In the genomic region with DNA sequence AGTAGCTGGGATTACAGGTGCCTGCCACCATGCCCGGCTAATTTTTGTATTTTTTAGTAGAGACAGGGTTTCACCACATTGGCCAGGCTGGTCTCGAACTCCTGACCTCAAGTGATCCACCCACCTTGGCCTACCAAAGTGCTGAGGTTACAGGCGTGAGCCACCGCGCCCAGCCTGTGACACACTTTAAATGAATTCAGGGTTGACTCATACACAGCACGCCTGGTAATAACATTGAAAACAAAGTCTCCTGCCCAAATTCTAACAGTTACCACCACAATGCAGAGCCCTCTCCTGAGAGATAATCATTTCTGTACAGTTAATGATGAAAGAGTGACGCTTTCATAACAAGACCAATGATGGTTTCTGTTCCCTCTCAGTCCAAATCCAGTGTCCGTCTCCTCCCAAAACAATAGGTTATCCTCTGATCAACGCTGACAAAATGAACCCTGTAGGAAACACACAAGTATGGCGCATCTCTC, we compare ENCODE assay signal across 8 cellular contexts. TPM values are rescaled to one million over a fixed set of nuclear protein-coding genes. Genes with fewer than 3 reads are reported as not detected.
DNase-seq lines count a peak whose midpoint lies in the region; ATAC-seq, FAIRE-seq and TF ChIP-seq lines count a peak whose summit lies in the region.
"Not testable (repeated sequence)": the region's sequence is repeated elsewhere in the genome, so short reads cannot be mapped to it uniquely, and the experiment has no call there.

No MANE protein-coding gene starts in this region.

- intact Hi-C loops in K562 (cut with micrococcal nuclease) = loop anchor here (10.0 kb wide), 2 partner anchors 94 to 214 kb away; a partner anchor contains a TSS
- intact Hi-C loops in naive thymus-derived CD4-positive, alpha-beta T cell (cut with micrococcal nuclease) = loop anchor here (5.0 to 10.0 kb wide), 5 partner anchors 314 to 814 kb away; a partner anchor contains a TSS

- H3K9me2 ChIP-seq in GM23248 (ENCODE audit: insufficient read depth) = not testable (repeated sequence)

- not testable (repeated sequence) for H3K27me3 ChIP-seq in BE2C; GM23248 (replicated peaks; ENCODE audit: insufficient read depth); K562 (ENCODE audit: control insufficient read depth in 2 of 2, insufficient read depth in 2 of 2, low read length in 2 of 2); foreskin keratinocyte; naive thymus-derived CD4-positive, alpha-beta T cell (ENCODE audit: control insufficient read depth in 2 of 2, insufficient read depth in 2 of 2, low read length in 2 of 2)

- not testable (repeated sequence) for TF ChIP-seq EP300 in K562 (IDR thresholded peaks at IDR 0.05; ENCODE audit: low read length)

- peak overlapping the region; percentile 90 to 100 (median 95) for H3K27ac Mint-ChIP-seq in naive thymus-derived CD4-positive, alpha-beta T cell

- not testable (repeated sequence) for TF ChIP-seq CTCF in BE2C (IDR thresholded peaks at IDR 0.05; ENCODE audit: low read depth, low read length); K562 (IDR thresholded peaks at IDR 0.05 in 2 of 3, conservative IDR thresholded peaks at IDR 0.05 in 1 of 3; ENCODE audit: insufficient read depth in 2 of 3, low read depth in 1 of 3, low read length in 3 of 3); foreskin keratinocyte (conservative IDR thresholded peaks at IDR 0.05)

- H3K4me3 ChIP-seq in BE2C (ENCODE audit: low read depth, low read length) (peak overlapping the region; percentile 100), GM23248 (peak overlapping the region; percentile 86), K562 (peak overlapping the region; percentile 94)
- peak overlapping the region; percentile 93 for H3K4me3 ChIP-seq in naive thymus-derived CD4-positive, alpha-beta T cell (ENCODE audit: low read length)

- not testable (repeated sequence) for H3K9me1 ChIP-seq in K562 (ENCODE audit: control insufficient read depth, insufficient read depth, low read length)

- not testable (repeated sequence) for H3K36me3 Mint-ChIP-seq in naive thymus-derived CD4-positive, alpha-beta T cell

- POLR2A ChIA-PET in K562 (lab: Yijun Ruan, JAX) = interaction anchor here (0.6 to 2.2 kb wide), 6 partner anchors 16 to 1235 kb away, joined by 3 to 14 read pairs (median 4); no protein-coding TSS in a partner anchor
- POLR2A ChIA-PET in naive thymus-derived CD4-positive, alpha-beta T cell (lab: Charles Lee) = interaction anchor here (0.6 to 3.0 kb wide), 8 partner anchors 13 to 218 kb away, joined by 3 to 30 read pairs (median 6); no protein-coding TSS in a partner anchor

- H3K9me3 Mint-ChIP-seq in naive thymus-derived CD4-positive, alpha-beta T cell = not testable (repeated sequence)

- TF ChIP-seq RAD21 in K562 (CRISPR knock-in tag; conservative IDR thresholded peaks at IDR 0.05 in 1 of 2, IDR thresholded peaks at IDR 0.05 in 1 of 2) = not testable (repeated sequence)

- peaks cover 57% of the 10 kb centered on the region for H3K79me2 ChIP-seq in GM23248 (ENCODE audit: insufficient read depth)
- H3K79me2 ChIP-seq in K562 (ENCODE audit: control insufficient read depth, insufficient read depth, low read length) = peaks cover 44% of the 10 kb centered on the region

- ATAC-seq in K562; naive thymus-derived CD4-positive, alpha-beta T cell: not testable (repeated sequence)
- ATAC-seq in foreskin keratinocyte = peak; percentile 61

- DNase-seq in BE2C = not testable (repeated sequence)
- peak; percentile 90 for DNase-seq in GM23248
- peak; percentile 42 to 79 for DNase-seq in NOMO-1 (lab: John Stamatoyannopoulos, UW; ENCODE audit: unreplicated experiment in 2 of 2)
- DNase-seq in activated CD4-positive, alpha-beta T cell treated with anti-CD3 and anti-CD28 coated beads for 4 hours = peak; percentile 28 to 30
- DNase-seq in K562 (ENCODE audit: extremely low read depth in 1 of 4, low spot score in 3 of 4) = peak in 1 of 4 experiments; percentile 33
- DNase-seq in foreskin keratinocyte = peak; percentile 84 to 90
- peak in 1 of 9 donors; percentile 40 for DNase-seq in naive thymus-derived CD4-positive, alpha-beta T cell
- DNase-seq in stimulated activated CD4-positive, alpha-beta T cell treated with anti-CD3 and anti-CD28 coated beads, TNF-alpha, amount 100 ng/mL, for 24 hours (ENCODE audit: low read depth in 3 of 3) = peak in 2 of 3 experiments; percentile 13 to 54

- not testable (repeated sequence) for H3K36me3 ChIP-seq in BE2C; GM23248 (ENCODE audit: low read depth); K562 (ENCODE audit: control insufficient read depth, insufficient read depth, low read length); naive thymus-derived CD4-positive, alpha-beta T cell (ENCODE audit: control insufficient read depth in 2 of 3, insufficient read depth in 3 of 3, low read length in 3 of 3)

- H2AFZ ChIP-seq in GM23248; K562 (ENCODE audit: low read depth, low read length): not testable (repeated sequence)

- H3K4me2 ChIP-seq in GM23248 (ENCODE audit: unreplicated experiment) (peak overlapping the region; percentile 91), K562 (ENCODE audit: insufficient read depth, low read length) (peak overlapping the region; percentile 96)

- not testable (repeated sequence) for H4K20me1 ChIP-seq in GM23248 (ENCODE audit: insufficient read depth); K562 (replicated peaks; ENCODE audit: control insufficient read depth, insufficient read depth, low read length)

- WGBS in GM23248 (ENCODE audit: low coverage in 1 of 2, low lambda C conversion rate in 2 of 2, missing lambda C conversion rate in 2 of 2), 2 experiments = 30 to 33% methylated on average over 10 of the region's 10 CpGs
- WGBS in K562 (ENCODE audit: insufficient coverage, low coverage, missing lambda C conversion rate) = 2% methylated on average over 9 of the region's 10 CpGs

- H3K9me3 ChIP-seq in BE2C; GM23248 (ENCODE audit: low read depth); K562 (replicated peaks; ENCODE audit: control insufficient read depth, insufficient read depth, low read depth, low read length); naive thymus-derived CD4-positive, alpha-beta T cell (ENCODE audit: control insufficient read depth in 2 of 3, low read length in 3 of 3): not testable (repeated sequence)

- not testable (repeated sequence) for TF ChIP-seq POLR2A in K562 (conservative IDR thresholded peaks at IDR 0.05)

- not testable (repeated sequence) for FAIRE-seq in K562 (lab: Jason Lieb, UNC)

- H3K27ac ChIP-seq in GM23248 (peak overlapping the region; percentile 97), K562 (ENCODE audit: extremely low read depth, low read depth, low read length) (peak overlapping the region; percentile 70; the same call in 2 of the 3 replicates), foreskin keratinocyte (peak overlapping the region; percentile 99)
- peak overlapping the region; percentile 78 for H3K27ac ChIP-seq in naive thymus-derived CD4-positive, alpha-beta T cell (ENCODE audit: low read depth, low read length)

- not testable (repeated sequence) for H3F3A ChIP-seq in GM23248 (ENCODE audit: insufficient read depth)

- CTCF ChIA-PET in K562 (lab: Yijun Ruan, JAX; ENCODE audit: low intra/inter-chr PET ratio) = not testable (repeated sequence)
- CTCF ChIA-PET in naive thymus-derived CD4-positive, alpha-beta T cell (lab: Charles Lee) = interaction anchor here (1.1 kb wide), 1 partner anchor 78 kb away, joined by 3 read pairs; no protein-coding TSS in a partner anchor

- H3K4me3 Mint-ChIP-seq in naive thymus-derived CD4-positive, alpha-beta T cell = peak overlapping the region; percentile 90 to 100 (median 98)

- H3K4me1 Mint-ChIP-seq in naive thymus-derived CD4-positive, alpha-beta T cell = peaks cover 22 to 53% (median 43%) of the 10 kb centered on the region in 7 donors

- H3K9ac ChIP-seq in GM23248 (peak overlapping the region; percentile 95), K562 (ENCODE audit: insufficient read depth in 1 of 2, low read depth in 2 of 2, low read length in 2 of 2) (peak overlapping the region; percentile 68 to 82; a peak in 3 of 4 replicates)

- H3K27me3 Mint-ChIP-seq in naive thymus-derived CD4-positive, alpha-beta T cell = not testable (repeated sequence)

- H3K4me1 ChIP-seq in BE2C; K562 (replicated peaks in 1 of 2; ENCODE audit: control insufficient read depth in 2 of 2, insufficient read depth in 2 of 2, low read length in 2 of 2): not testable (repeated sequence)
- peaks cover 17% of the 10 kb centered on the region for H3K4me1 ChIP-seq in GM23248 (ENCODE audit: insufficient read depth)
- peaks cover 19% of the 10 kb centered on the region for H3K4me1 ChIP-seq in foreskin keratinocyte
- peaks cover 10 to 18% of the 10 kb centered on the region in 2 donors for H3K4me1 ChIP-seq in naive thymus-derived CD4-positive, alpha-beta T cell (ENCODE audit: control insufficient read depth in 2 of 2, insufficient read depth in 2 of 2, low read length in 2 of 2)

- in situ Hi-C loops in GM23248 (cut with MboI) = loop anchor here (10.0 kb wide), 1 partner anchor 304 kb away; no protein-coding TSS in a partner anchor
- in situ Hi-C loops in K562 (cut with MboI) = not testable (repeated sequence)

- not testable (repeated sequence) for BruUV-seq in K562 (replicated peaks; lab: Mats Ljungman, UMichigan)

RNA-seq across cellular contexts. Expression of a gene that starts 1.1 kb away (rescaled TPM):
- polyA plus RNA-seq in BE2C (2012; ENCODE audit: insufficient read depth, insufficient read length, low read depth) = 107 TPM
- 34.2 and 51.7 TPM in 2 replicates for total RNA-seq in GM23248 (2014; rRNA removed; shearing (Covaris generic))
- polyA plus RNA-seq in GM23248 (2016; fragmentation: Nextera tagmentation; extraction: Ambion mirVana) (32.7 and 33.3 TPM in 2 replicates), K562 (2011; rRNA removed) (29.1 and 44.3 TPM in 2 replicates), K562 (2014; fragmentation: Illumina TruSeq; extraction: Trizol) (42.6 and 48.5 TPM in 2 replicates), K562 (2014; fragmentation: Nextera tagmentation; extraction: Ambion mirVana) (10 to 100 TPM; 44.4 to 65.9 TPM), K562 (2014; rRNA removed) (36.6 and 44.9 TPM in 2 replicates), foreskin keratinocyte (28.0 and 34.0 TPM in 2 replicates)
- total RNA-seq in K562 (2011; cell fraction: chromatin; rRNA removed; ENCODE audit: low replicate concordance) = 37.5 and 84.0 TPM in 2 replicates
- total RNA-seq in K562 (2011; cell fraction: nucleolus; rRNA removed) = 62.2 and 72.4 TPM in 2 replicates
- total RNA-seq in K562 (2011; cell fraction: nucleoplasm; rRNA removed) = 47.8 and 52.1 TPM in 2 replicates
- total RNA-seq in K562 (2014; rRNA removed) (33.3 and 47.1 TPM in 2 replicates), K562 (2014; rRNA removed; fragmentation: Illumina TruSeq; extraction: Trizol) (20.2 and 24.5 TPM in 2 replicates), K562 (2015; rRNA removed; fragmentation: Illumina TruSeq; extraction: Trizol) (27.4 and 28.1 TPM in 2 replicates), K562 (2021) (56.8 and 63.1 TPM in 2 replicates), foreskin keratinocyte (37.7 and 39.8 TPM in 2 replicates)
- 48.2 and 59.1 TPM in 2 replicates for polyA plus RNA-seq in K562 (2011; cell fraction: cytosol; rRNA removed)
- polyA plus RNA-seq in K562 (2011; cell fraction: nucleus; rRNA removed) = 112 and 122 TPM in 2 replicates
- polyA plus RNA-seq in K562 (2012) = 31.9 and 36.1 TPM in 2 replicates
- polyA minus RNA-seq in K562 (2011; rRNA and poly(A)+ RNA removed) = 14.8 and 17.3 TPM in 2 replicates
- 17.0 and 18.8 TPM in 2 replicates for polyA minus RNA-seq in K562 (2011; cell fraction: cytosol; rRNA and poly(A)+ RNA removed)
- 22.3 and 29.7 TPM in 2 replicates for polyA minus RNA-seq in K562 (2011; cell fraction: nucleus; rRNA and poly(A)+ RNA removed)
- 10 to 100 TPM; 29.7 to 47.8 (median 35.5) TPM for total RNA-seq in naive thymus-derived CD4-positive, alpha-beta T cell
- polyA plus RNA-seq in naive thymus-derived CD4-positive, alpha-beta T cell = 10 to 100 TPM; 15.3 to 18.8 TPM
